Comparison of ENCODE assay signal across 20 cellular contexts in genomic region chr6:75220365-75220764, GRCh38. TPM values are rescaled to one million over a fixed set of nuclear protein-coding genes. Genes with fewer than 3 reads are reported as not detected.
"Had no signal": no experiment of that assay in that cellular context is flagged by ENCODE, and none has a peak within 500 bp of the region (broad histone marks: within the 10 kb centered on the region; RNA-seq: fewer than 3 reads in every experiment).

No MANE protein-coding gene starts in this region.

- H3K27me3 ChIP-seq: cardiac muscle cell, heart left ventricle, neural progenitor cell, ovary, thyroid gland, vagina had no signal

- H3K27ac Mint-ChIP-seq: activated CD4-positive, alpha-beta memory T cell treated with anti-CD3 and anti-CD28 coated beads, Interleukin-2, amount 10 ng/mL, durations not matched to agents 7 days and 5 days; activated CD4-positive, alpha-beta T cell treated with anti-CD3 and anti-CD28 coated beads for 36 hours; activated naive CD8-positive, alpha-beta T cell treated with anti-CD3 and anti-CD28 coated beads, Interleukin-2, amount 10 ng/mL, durations not matched to agents 7 days and 5 days; activated T-cell treated with anti-CD3 and anti-CD28 coated beads, Interleukin-2, amount 50 U/mL, for 72 hours; neural progenitor cell had no signal

- H3K9me3 ChIP-seq: heart left ventricle, left ventricle myocardium inferior, ovary, thyroid gland, vagina had no signal

- H3K4me3 ChIP-seq: cardiac muscle cell, heart left ventricle, left ventricle myocardium inferior, neural progenitor cell, ovary, skin epidermis, thyroid gland, vagina had no signal

- H3K4me1 Mint-ChIP-seq: activated CD4-positive, alpha-beta memory T cell treated with anti-CD3 and anti-CD28 coated beads, Interleukin-2, amount 10 ng/mL, durations not matched to agents 7 days and 5 days; activated naive CD8-positive, alpha-beta T cell treated with anti-CD3 and anti-CD28 coated beads, Interleukin-2, amount 10 ng/mL, durations not matched to agents 7 days and 5 days; neural progenitor cell had no signal

- H3K4me3 Mint-ChIP-seq: activated CD4-positive, alpha-beta memory T cell treated with anti-CD3 and anti-CD28 coated beads, Interleukin-2, amount 10 ng/mL, durations not matched to agents 7 days and 5 days; activated CD4-positive, alpha-beta T cell treated with anti-CD3 and anti-CD28 coated beads for 36 hours; activated naive CD8-positive, alpha-beta T cell treated with anti-CD3 and anti-CD28 coated beads, Interleukin-2, amount 10 ng/mL, durations not matched to agents 7 days and 5 days; activated T-cell treated with anti-CD3 and anti-CD28 coated beads, Interleukin-2, amount 50 U/mL, for 72 hours; neural progenitor cell had no signal

- ATAC-seq: activated CD4-positive, alpha-beta T cell treated with anti-CD3 and anti-CD28 coated beads for 36 hours; activated T-cell treated with anti-CD3 and anti-CD28 coated beads, Interleukin-2, amount 50 U/mL, for 72 hours; heart left ventricle had no signal

- H3K9me3 Mint-ChIP-seq: activated CD4-positive, alpha-beta memory T cell treated with anti-CD3 and anti-CD28 coated beads, Interleukin-2, amount 10 ng/mL, durations not matched to agents 7 days and 5 days; activated naive CD8-positive, alpha-beta T cell treated with anti-CD3 and anti-CD28 coated beads, Interleukin-2, amount 10 ng/mL, durations not matched to agents 7 days and 5 days; activated T-cell treated with anti-CD3 and anti-CD28 coated beads, Interleukin-2, amount 50 U/mL, for 72 hours; neural progenitor cell had no signal

- H3K27ac ChIP-seq: cardiac muscle cell, heart left ventricle, left ventricle myocardium inferior, neural progenitor cell, ovary, thyroid gland, vagina, VCaP had no signal

- H3K9ac ChIP-seq: neural progenitor cell had no signal

- H3K36me3 ChIP-seq: cardiac muscle cell, heart left ventricle, left ventricle myocardium inferior, neural progenitor cell, ovary, thyroid gland, vagina had no signal

- H3K4me1 ChIP-seq: thyroid gland, vagina had no signal

- H3K36me3 Mint-ChIP-seq: activated naive CD8-positive, alpha-beta T cell treated with anti-CD3 and anti-CD28 coated beads, Interleukin-2, amount 10 ng/mL, durations not matched to agents 7 days and 5 days; neural progenitor cell had no signal

- H3K4me2 ChIP-seq: neural progenitor cell had no signal

- DNase-seq: activated CD4-positive, alpha-beta memory T cell treated with anti-CD3 and anti-CD28 coated beads, Interleukin-2, amount 10 ng/mL, durations not matched to agents 7 days and 5 days; activated CD4-positive, alpha-beta T cell treated with anti-CD3 and anti-CD28 coated beads for 36 hours; activated gamma-delta T cell treated with Interleukin-2 at 50 U/mL for 16 hours; activated naive CD8-positive, alpha-beta T cell treated with anti-CD3 and anti-CD28 coated beads, Interleukin-2, amount 10 ng/mL, durations not matched to agents 7 days and 5 days; activated T-cell treated with anti-CD3 and anti-CD28 coated beads, Interleukin-2, amount 50 U/mL, for 72 hours; aorta; effector CD4-positive, alpha-beta T cell; foreskin melanocyte; heart left ventricle; islet precursor cell; left ventricle myocardium inferior; ovary; retina; T-helper 9 cell; thyroid gland had no signal

- H2AFZ ChIP-seq: neural progenitor cell had no signal

RNA-seq across cellular contexts. Expression of gene COL12A1, which starts 14.5 kb away (rescaled TPM):
- total RNA-seq: activated CD4-positive, alpha-beta memory T cell treated with anti-CD3 and anti-CD28 coated beads, Interleukin-2, amount 10 ng/mL, durations not matched to agents 7 days and 5 days; activated naive CD8-positive, alpha-beta T cell treated with anti-CD3 and anti-CD28 coated beads, Interleukin-2, amount 10 ng/mL, durations not matched to agents 7 days and 5 days; activated T-cell treated with anti-CD3 and anti-CD28 coated beads, Interleukin-2, amount 50 U/mL, for 72 hours had no signal
